Comparison of ENCODE assay signal across 16 cellular contexts in the genomic region with DNA sequence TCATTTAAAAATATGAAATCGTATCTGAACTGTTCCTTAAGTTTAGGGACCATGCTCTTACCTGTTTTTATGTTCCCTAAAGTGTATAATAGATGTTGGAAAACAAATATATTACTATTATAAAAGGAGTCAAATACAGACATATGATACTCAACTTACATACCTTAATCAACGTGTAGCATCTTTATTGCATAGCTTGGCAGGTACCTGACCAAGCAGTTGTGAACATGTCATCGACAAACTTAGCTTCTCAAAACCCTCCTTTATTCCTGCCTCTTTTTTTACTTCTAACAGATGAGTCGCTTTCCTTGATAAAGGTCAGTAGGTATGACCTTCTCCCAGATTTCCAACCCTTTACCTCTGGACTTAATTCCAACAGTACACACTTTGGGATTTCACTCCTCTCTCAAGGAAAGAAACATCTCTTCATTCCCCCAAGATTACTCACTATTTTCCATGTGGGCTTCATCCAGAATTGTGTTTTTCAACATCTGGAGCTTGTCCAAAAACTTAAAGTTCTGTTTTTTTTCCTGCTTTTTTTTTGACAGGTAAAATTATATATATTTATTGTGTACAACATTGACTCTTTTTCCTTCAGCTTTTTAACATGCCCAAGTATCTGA.
DNase-seq lines count a peak whose midpoint lies in the region; TF ChIP-seq lines count a peak whose summit lies in the region.
"Had no signal": no experiment of that assay in that cellular context is flagged by ENCODE, and none has a peak within 500 bp of the region (broad histone marks: within the 10 kb centered on the region; RNA-seq: fewer than 3 reads in every experiment).

No MANE protein-coding gene starts in this region.

- in situ Hi-C loops in astrocyte of the spinal cord (cut with HindIII; ENCODE audit: low sequenced_read_pairs) = no loop called here

- DNase-seq in AG10803 (ENCODE audit: low read depth) = peak; percentile 37
- peak; percentile 37 for DNase-seq in HS-5 (ENCODE audit: low read depth)
- DNase-seq in astrocyte of the spinal cord (ENCODE audit: low read depth, low spot score) = peak; percentile 23
- peak; percentile 26 for DNase-seq in kidney tubule cell (ENCODE audit: low spot score)
- no peak for DNase-seq in activated CD4-positive, alpha-beta T cell treated with anti-CD3 and anti-CD28 coated beads for 48 hours
- no peak for DNase-seq in NCI-H1105 treated with DMSO at 0.1 percent for 48 hours (lab: John Stamatoyannopoulos, UW)
- DNase-seq in posterior cingulate gyrus = no peak
- no peak for DNase-seq in iPS-NIHi7 (ENCODE audit: extremely low spot score)
- DNase-seq: activated CD4-positive, alpha-beta memory T cell treated with anti-CD3 and anti-CD28 coated beads, Interleukin-2, amount 10 ng/mL, durations not matched to agents 7 days and 5 days; AML-193; amygdala; erythroblast; lower lobe of right lung; stimulated activated naive B cell treated with anti-CD40 and anti-IgM and Interleukin-4, amounts not matched to agents 10 μg/mL and 1 μg/mL and 100 μg/mL, for 72 hours had no signal

- intact Hi-C loops in posterior cingulate gyrus (cut with DNase I) = no loop called here

- H3K4me3 ChIP-seq in AG10803 (ENCODE audit: low read length) = no peak overlapping the region
- no peak overlapping the region for H3K4me3 ChIP-seq in astrocyte of the spinal cord (ENCODE audit: low read depth, low read length)
- H3K4me3 ChIP-seq: coronary artery, lower lobe of right lung, SK-N-MC had no signal

- no peak for TF ChIP-seq CTCF in AG10803 (conservative IDR thresholded peaks at IDR 0.05; ENCODE audit: low read length)
- TF ChIP-seq CTCF in astrocyte of the spinal cord (IDR thresholded peaks at IDR 0.05; ENCODE audit: low read depth, low read length) = no peak

Comparison
In these comparisons a context has a peak if more than half of its experiments do, and no peak if none do; other contexts are left out.
1. DNase-seq: peak in AG10803 (single experiment), HS-5 (single experiment), astrocyte of the spinal cord (single experiment) and kidney tubule cell (single experiment); none in activated CD4-positive, alpha-beta T cell treated with anti-CD3 and anti-CD28 coated beads for 48 hours (single experiment), NCI-H1105 treated with DMSO at 0.1 percent for 48 hours (single experiment), posterior cingulate gyrus (0 of 10) and iPS-NIHi7 (single experiment).